In the genomic region with DNA sequence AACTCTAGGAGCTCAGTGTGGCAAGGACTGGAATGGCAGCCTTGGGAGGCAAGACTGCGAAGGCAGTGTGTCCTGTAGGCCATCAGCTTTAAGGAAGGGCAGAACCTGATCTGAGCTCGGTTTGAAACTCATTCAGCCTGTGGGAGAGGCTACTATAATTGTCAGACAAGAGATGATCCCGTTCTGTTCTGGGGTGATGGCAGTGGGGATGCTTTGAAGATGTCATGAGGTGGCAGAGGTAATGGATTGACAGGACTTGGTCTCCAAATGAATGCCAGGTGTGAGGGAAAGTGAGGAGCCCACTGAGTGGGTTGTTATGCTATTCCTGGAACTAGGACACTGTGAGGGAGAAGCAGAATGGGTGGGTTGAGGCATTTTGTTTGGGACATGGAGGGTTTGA, we compare ENCODE assay signal across 16 cellular contexts.
DNase-seq lines count a peak whose midpoint lies in the region; ATAC-seq, FAIRE-seq and TF ChIP-seq lines count a peak whose summit lies in the region.
"Had no signal": no experiment of that assay in that cellular context is flagged by ENCODE, and none has a peak within 500 bp of the region (broad histone marks: within the 10 kb centered on the region; RNA-seq: fewer than 3 reads in every experiment).

No MANE protein-coding gene starts in this region.

- H3K23ac ChIP-seq in H1 (ENCODE audit: insufficient read length): no peak overlapping the region

- H2BK15ac ChIP-seq in H1 (ENCODE audit: low read length): no peak overlapping the region

- H4K8ac ChIP-seq in H1 (ENCODE audit: extremely low read depth, insufficient read depth, low read length): no peak overlapping the region

- H3K9me3 ChIP-seq in BLaER1 (no peaks in the 10 kb centered on the region), H1 (ENCODE audit: insufficient read depth in 2 of 2, low read depth in 1 of 2, low read length in 1 of 2) (no peaks in the 10 kb centered on the region), osteoblast (ENCODE audit: low read depth, low read length) (no peaks in the 10 kb centered on the region)
- H3K9me3 ChIP-seq: Caco-2 had no signal

- H2BK5ac ChIP-seq in H1 (ENCODE audit: low read depth, low read length): no peak overlapping the region

- no peaks in the 10 kb centered on the region; the same call in 1 of the 2 replicates for H4K20me1 ChIP-seq in BLaER1
- H4K20me1 ChIP-seq in H1 (replicated peaks in 1 of 2; ENCODE audit: control insufficient read depth in 1 of 2, insufficient read depth in 2 of 2, low read length in 2 of 2): no peaks in the 10 kb centered on the region
- no peaks in the 10 kb centered on the region for H4K20me1 ChIP-seq in osteoblast (ENCODE audit: insufficient read depth, low read length)

- no peak overlapping the region for H3K4me3 ChIP-seq in BLaER1
- no peak overlapping the region for H3K4me3 ChIP-seq in H1 (ENCODE audit: extremely low read depth in 1 of 4, insufficient read depth in 2 of 4, low read depth in 3 of 4, low read length in 4 of 4)
- no peak overlapping the region for H3K4me3 ChIP-seq in osteoblast (ENCODE audit: insufficient read depth, low read length)

- no peak overlapping the region for H3K9ac ChIP-seq in BLaER1
- no peak overlapping the region for H3K9ac ChIP-seq in H1 (replicated peaks in 1 of 4; ENCODE audit: extremely low read depth in 1 of 4, low read depth in 3 of 4, low read length in 3 of 4)

- POLR2A ChIA-PET in H1 (lab: Charles Lee; ENCODE audit: partially characterized antibody): no interaction called here

- H3K18ac ChIP-seq in H1 (ENCODE audit: extremely low read depth, low read length): no peak overlapping the region

- H3K27me3 ChIP-seq in BLaER1 (peaks cover 77% of the 10 kb centered on the region), H1 (replicated peaks in 1 of 4; ENCODE audit: control insufficient read depth in 3 of 4, extremely low read depth in 1 of 4, insufficient read depth in 3 of 4, low read length in 3 of 4) (no peaks in the 10 kb centered on the region), osteoblast (ENCODE audit: insufficient read depth, low read length) (peaks cover 5% of the 10 kb centered on the region), foreskin keratinocyte (no peaks in the 10 kb centered on the region)

- no peak for TF ChIP-seq POLR2A in GM12892 (IDR thresholded peaks at IDR 0.05; ENCODE audit: low read depth, low read length)
- TF ChIP-seq POLR2A in H1 (IDR thresholded peaks at IDR 0.05; ENCODE audit: control extremely low read depth in 1 of 2, low read depth in 2 of 2, low read length in 2 of 2): no peak

- ATAC-seq in HG02938 (IDR thresholded peaks at IDR 0.05; ENCODE audit: unreplicated experiment) (no peak), HG02623 (IDR thresholded peaks at IDR 0.05; ENCODE audit: unreplicated experiment) (no peak), foreskin keratinocyte (no peak)

- H2BK20ac ChIP-seq in H1 (ENCODE audit: low read length): no peak overlapping the region

- CTCF ChIA-PET in H1 (lab: Charles Lee; ENCODE audit: partially characterized antibody): no interaction called here

- H3K36me3 ChIP-seq in BLaER1 (no peaks in the 10 kb centered on the region), H1 (ENCODE audit: control insufficient read depth in 2 of 4, insufficient read depth in 4 of 4, low read length in 3 of 4) (no peaks in the 10 kb centered on the region), osteoblast (ENCODE audit: insufficient read depth, low read length) (no peaks in the 10 kb centered on the region)

- no peaks in the 10 kb centered on the region for H3K79me1 ChIP-seq in H1 (ENCODE audit: low read depth, low read length)

- peak; percentile 44 for FAIRE-seq in GM12892 (lab: Jason Lieb, UNC)
- no peak for FAIRE-seq in H1 (lab: Jason Lieb, UNC)
- FAIRE-seq: D721Med had no signal

- H4K5ac ChIP-seq in H1 (ENCODE audit: insufficient read length, low read depth, low read length): no peak overlapping the region

- H2BK12ac ChIP-seq in H1 (ENCODE audit: low read depth, low read length): no peak overlapping the region

- H2AK5ac ChIP-seq in H1 (ENCODE audit: low read depth, low read length): no peak overlapping the region

- WGBS in H1 (ENCODE audit: extremely low coverage in 1 of 2, insufficient coverage in 1 of 2, insufficient read length in 1 of 2, insufficient replicate concordance in 2 of 2, low coverage in 1 of 2, low lambda C conversion rate in 2 of 2, missing lambda C conversion rate in 1 of 2), 2 experiments: 93% methylated on average over 2 of the region's 3 CpGs; no CpG with 5 or more reads in 1 of the 2 experiments

- TF ChIP-seq EP300 in H1 (IDR thresholded peaks at IDR 0.05; ENCODE audit: borderline replicate concordance in 1 of 2, low read depth in 2 of 2, low read length in 2 of 2): no peak

- no peaks in the 10 kb centered on the region for H3K23me2 ChIP-seq in H1 (ENCODE audit: low read depth, low read length)

- no peak for TF ChIP-seq RAD21 in H1 (IDR thresholded peaks at IDR 0.05 in 1 of 2, conservative IDR thresholded peaks at IDR 0.05 in 1 of 2; ENCODE audit: low read depth in 2 of 2, low read length in 2 of 2)

- no peak overlapping the region for H3K56ac ChIP-seq in H1 (replicated peaks; ENCODE audit: insufficient read length, low read depth, low read length)

- H2AFZ ChIP-seq in H1 (ENCODE audit: low read length) (no peak overlapping the region), osteoblast (ENCODE audit: low read length) (no peak overlapping the region)

- no peaks in the 10 kb centered on the region for H3K79me2 ChIP-seq in H1 (ENCODE audit: control insufficient read depth in 1 of 2, insufficient read depth in 2 of 2, low read length in 2 of 2)
- H3K79me2 ChIP-seq in osteoblast (ENCODE audit: insufficient read depth, low read length): no peaks in the 10 kb centered on the region

- H3K4me1 ChIP-seq in BLaER1 (peaks cover 40% of the 10 kb centered on the region), H1 (replicated peaks in 1 of 4; ENCODE audit: control insufficient read depth in 3 of 4, insufficient read depth in 4 of 4, low read length in 3 of 4) (peaks cover 0 to 10% (median 0%) of the 10 kb centered on the region in 4 experiments; a peak in 4 of 7 replicates), osteoblast (ENCODE audit: insufficient read depth, low read length) (no peaks in the 10 kb centered on the region), foreskin keratinocyte (peaks cover 8% of the 10 kb centered on the region)
- H3K4me1 ChIP-seq: Caco-2 had no signal

- no peak overlapping the region for H2BK120ac ChIP-seq in H1 (replicated peaks; ENCODE audit: low read depth, low read length)

- DNase-seq in GM12892 (ENCODE audit: insufficient read length): no peak
- DNase-seq in H1 (ENCODE audit: low read depth in 1 of 2, low spot score in 2 of 2): no peak
- DNase-seq in osteoblast (ENCODE audit: insufficient read length, low spot score, missing footprints): peak; percentile 78
- DNase-seq in foreskin keratinocyte: no peak
- DNase-seq: Caco-2; CD4-positive, alpha-beta T cell; DMS79; GDM1; GOT3; H9; KG1 had no signal

- no peak for TF ChIP-seq CTCF in H1 (IDR thresholded peaks at IDR 0.05; ENCODE audit: control extremely low read depth in 1 of 3, insufficient read depth in 1 of 3, low read depth in 1 of 3, low read length in 3 of 3)
- no peak for TF ChIP-seq CTCF in osteoblast (IDR thresholded peaks at IDR 0.05; ENCODE audit: extremely low read depth, low read depth, low read length)
- TF ChIP-seq CTCF in foreskin keratinocyte (conservative IDR thresholded peaks at IDR 0.05): no peak

- H3K4ac ChIP-seq in H1 (replicated peaks; ENCODE audit: insufficient read length, low read depth, low read length): peak overlapping the region; percentile 69

- H3K27ac ChIP-seq in BLaER1: no peak overlapping the region
- H3K27ac ChIP-seq in H1 (ENCODE audit: low read depth, low read length): no peak overlapping the region
- H3K27ac ChIP-seq in osteoblast (ENCODE audit: low read depth, low read length): no peak overlapping the region
- no peak overlapping the region for H3K27ac ChIP-seq in foreskin keratinocyte
- H3K27ac ChIP-seq: C4-2B had no signal

- no peak overlapping the region for H3K14ac ChIP-seq in H1 (ENCODE audit: insufficient read length)

- H3K4me2 ChIP-seq in BLaER1 (0 out of 2 replicates have a peak overlapping the region, but pooled peaks have one; percentile 35), H1 (ENCODE audit: insufficient read depth in 1 of 2, low read depth in 2 of 2, low read length in 2 of 2) (no peak overlapping the region), osteoblast (ENCODE audit: insufficient read depth, low read length) (no peak overlapping the region)

- H4K91ac ChIP-seq in H1 (replicated peaks; ENCODE audit: insufficient read length, low read length): no peak overlapping the region

TF ChIP-seq in H1, 55 proteins besides CTCF, POLR2A, EP300 and RAD21:
- TF ChIP-seq SIX5 (IDR thresholded peaks at IDR 0.05; ENCODE audit: low read depth, low read length) (no peak), RFX5 (IDR thresholded peaks at IDR 0.05; ENCODE audit: borderline replicate concordance, low read depth, low read length) (no peak), TAF1 (IDR thresholded peaks at IDR 0.05; ENCODE audit: low read depth, low read length) (no peak), HDAC6 (IDR thresholded peaks at IDR 0.05; ENCODE audit: low read depth, low read length) (no peak)
- TF ChIP-seq, protein P1, sequence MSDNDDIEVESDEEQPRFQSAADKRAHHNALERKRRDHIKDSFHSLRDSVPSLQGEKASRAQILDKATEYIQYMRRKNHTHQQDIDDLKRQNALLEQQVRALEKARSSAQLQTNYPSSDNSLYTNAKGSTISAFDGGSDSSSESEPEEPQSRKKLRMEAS (IDR thresholded peaks at IDR 0.05): no peak
- TF ChIP-seq, protein P2, sequence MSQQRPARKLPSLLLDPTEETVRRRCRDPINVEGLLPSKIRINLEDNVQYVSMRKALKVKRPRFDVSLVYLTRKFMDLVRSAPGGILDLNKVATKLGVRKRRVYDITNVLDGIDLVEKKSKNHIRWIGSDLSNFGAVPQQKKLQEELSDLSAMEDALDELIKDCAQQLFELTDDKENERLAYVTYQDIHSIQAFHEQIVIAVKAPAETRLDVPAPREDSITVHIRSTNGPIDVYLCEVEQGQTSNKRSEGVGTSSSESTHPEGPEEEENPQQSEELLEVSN (IDR thresholded peaks at IDR 0.05): no peak
